ENCODE assay signal across 19 cellular contexts in the genomic region with DNA sequence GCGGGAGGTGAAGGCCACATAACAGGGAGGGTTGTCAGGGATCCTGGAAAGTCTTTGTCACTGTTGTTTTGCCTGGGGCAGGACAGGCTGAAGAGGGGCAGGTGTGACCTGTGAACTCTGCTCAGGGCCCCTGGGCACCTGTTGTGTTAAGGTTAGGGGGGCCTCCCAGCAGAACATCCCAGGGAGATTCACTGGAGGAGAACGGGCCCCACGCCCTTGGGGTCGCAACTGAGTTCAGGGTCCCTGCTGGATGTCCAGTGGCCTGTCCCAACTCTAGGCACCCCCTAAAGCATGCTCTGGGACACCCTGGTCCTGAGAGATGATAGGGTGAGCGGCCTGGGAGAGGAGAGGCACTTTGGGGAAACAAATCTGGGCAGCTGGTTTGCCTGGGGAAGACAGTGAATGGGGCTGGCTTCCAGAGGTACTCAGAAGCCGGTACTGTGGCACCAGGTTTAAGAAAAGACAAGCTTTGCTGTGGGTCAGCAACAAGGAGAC. TPM values are rescaled to one million over a fixed set of nuclear protein-coding genes. Genes with fewer than 3 reads are reported as not detected.
"Had no signal": no experiment of that assay in that cellular context is flagged by ENCODE, and none has a peak within 500 bp of the region (broad histone marks: within the 10 kb centered on the region; RNA-seq: fewer than 3 reads in every experiment).

No MANE protein-coding gene starts in this region.

- DNase-seq: activated CD4-positive, alpha-beta T cell treated with anti-CD3 and anti-CD28 coated beads, Interleukin-2, amount 10 ng/mL, durations not matched to agents 24 days and 14 days; activated CD4-positive, CD25-positive, alpha-beta regulatory T cell; activated naive CD4-positive, alpha-beta T cell treated with anti-CD3 and anti-CD28 coated beads, Interleukin-2, amount 50 U/mL, for 16 hours; esophagus squamous epithelium; left ventricle myocardium inferior; mucosa of descending colon; naive thymus-derived CD4-positive, alpha-beta T cell; spleen; T-helper 2 cell had no signal

- ATAC-seq: mucosa of descending colon; naive thymus-derived CD4-positive, alpha-beta T cell had no signal

- H3K36me3 ChIP-seq: cardiac muscle cell, esophagus squamous epithelium, left ventricle myocardium inferior, sigmoid colon, spleen had no signal

- H3K27ac ChIP-seq: cardiac muscle cell, esophagus squamous epithelium, hepatocyte, left ventricle myocardium inferior, sigmoid colon, spleen had no signal

- H3K36me3 Mint-ChIP-seq: memory B cell had no signal

- H3K4me1 ChIP-seq: esophagus squamous epithelium, left ventricle myocardium inferior, sigmoid colon, spleen had no signal

- H3K9me3 Mint-ChIP-seq: activated CD4-positive, alpha-beta T cell treated with anti-CD3 and anti-CD28 coated beads, Interleukin-2, amount 10 ng/mL, durations not matched to agents 24 days and 14 days; activated T-helper 2 cell treated with anti-CD3 and anti-CD28 coated beads, Interferon-gamma antibody, Interleukin-2, Interleukin-4, amounts not matched to agents 10 μg/mL and 5 μg/mL and 100 μg/mL, durations not matched to agents 14 hours and 24 hours and 36 hours; memory B cell had no signal

- H3K9me3 ChIP-seq: esophagus squamous epithelium, left ventricle myocardium inferior, sigmoid colon had no signal

- H3K27ac Mint-ChIP-seq: activated CD4-positive, alpha-beta T cell treated with anti-CD3 and anti-CD28 coated beads, Interleukin-2, amount 10 ng/mL, durations not matched to agents 24 days and 14 days; activated T-helper 2 cell treated with anti-CD3 and anti-CD28 coated beads, Interferon-gamma antibody, Interleukin-2, Interleukin-4, amounts not matched to agents 10 μg/mL and 5 μg/mL and 100 μg/mL, durations not matched to agents 14 hours and 24 hours and 36 hours; memory B cell; naive thymus-derived CD4-positive, alpha-beta T cell; progenitor cell of endocrine pancreas had no signal

- H3K4me3 ChIP-seq: cardiac muscle cell, esophagus squamous epithelium, hepatocyte, left ventricle myocardium inferior, mucosa of descending colon, sigmoid colon, spleen had no signal

- H3K4me3 Mint-ChIP-seq: activated CD4-positive, alpha-beta T cell treated with anti-CD3 and anti-CD28 coated beads, Interleukin-2, amount 10 ng/mL, durations not matched to agents 24 days and 14 days; memory B cell; naive thymus-derived CD4-positive, alpha-beta T cell had no signal

- H3K27me3 ChIP-seq: cardiac muscle cell had no signal

RNA-seq across cellular contexts. Expression of a gene that starts 34.5 kb away (rescaled TPM):
- total RNA-seq: activated CD4-positive, alpha-beta T cell treated with anti-CD3 and anti-CD28 coated beads, Interleukin-2, amount 10 ng/mL, durations not matched to agents 24 days and 14 days; activated T-helper 2 cell treated with anti-CD3 and anti-CD28 coated beads, Interferon-gamma antibody, Interleukin-2, Interleukin-4, amounts not matched to agents 10 μg/mL and 5 μg/mL and 100 μg/mL, durations not matched to agents 14 hours and 24 hours and 36 hours; cardiac muscle cell; esophagus squamous epithelium; fibroblast of villous mesenchyme; glomerular endothelial cell; hepatocyte; kidney; left ventricle myocardium inferior; naive thymus-derived CD4-positive, alpha-beta T cell; progenitor cell of endocrine pancreas; sigmoid colon; ureter had no signal

RNA-seq across cellular contexts. Expression of a gene that starts 43.5 kb away (rescaled TPM):
- total RNA-seq: activated CD4-positive, alpha-beta T cell treated with anti-CD3 and anti-CD28 coated beads, Interleukin-2, amount 10 ng/mL, durations not matched to agents 24 days and 14 days; activated T-helper 2 cell treated with anti-CD3 and anti-CD28 coated beads, Interferon-gamma antibody, Interleukin-2, Interleukin-4, amounts not matched to agents 10 μg/mL and 5 μg/mL and 100 μg/mL, durations not matched to agents 14 hours and 24 hours and 36 hours; cardiac muscle cell; esophagus squamous epithelium; fibroblast of villous mesenchyme; glomerular endothelial cell; hepatocyte; kidney; left ventricle myocardium inferior; naive thymus-derived CD4-positive, alpha-beta T cell; progenitor cell of endocrine pancreas; sigmoid colon; ureter had no signal
